10 cellular contexts compared by ENCODE assay signal in genomic region chr5:80686757-80687156, GRCh38. TPM values are rescaled to one million over a fixed set of nuclear protein-coding genes. Genes with fewer than 3 reads are reported as not detected.
A peak's percentile ranks its signal among the peaks of the same experiment; 100 is the strongest.
DNase-seq lines count a peak whose midpoint lies in the region; ATAC-seq and TF ChIP-seq lines count a peak whose summit lies in the region.
"Had no signal": no experiment of that assay in that cellular context is flagged by ENCODE, and none has a peak within 500 bp of the region (broad histone marks: within the 10 kb centered on the region; RNA-seq: fewer than 3 reads in every experiment).

No MANE protein-coding gene starts in this region.

- no peaks in the 10 kb centered on the region for H3K9me3 ChIP-seq in HEK293 (ENCODE audit: control insufficient read depth, insufficient read depth, low read depth, low read length)
- H3K9me3 ChIP-seq: upper lobe of left lung had no signal

- H3K4me3 ChIP-seq in HEK293 (ENCODE audit: low read depth, low read length): no peak overlapping the region
- H3K4me3 ChIP-seq: upper lobe of left lung had no signal

- no peaks in the 10 kb centered on the region for H3K4me1 ChIP-seq in HEK293 (ENCODE audit: control insufficient read depth, insufficient read depth, low read length)
- H3K4me1 ChIP-seq: upper lobe of left lung had no signal

- H3K27ac ChIP-seq in HEK293 (ENCODE audit: extremely low read depth, low read depth, low read length): no peak overlapping the region
- H3K27ac ChIP-seq: upper lobe of left lung had no signal

- CTCF ChIA-PET in HEK293 (lab: Yijun Ruan, JAX): interaction anchor here (0.6 to 2.9 kb wide), 12 partner anchors 10 to 1539 kb away, joined by 3 to 15 read pairs (median 4); no protein-coding TSS in a partner anchor

- peak; percentile 49 for ATAC-seq in left lobe of liver
- ATAC-seq in HG02610 (IDR thresholded peaks at IDR 0.05; ENCODE audit: unreplicated experiment): no peak

- intact Hi-C loops in head of caudate nucleus (cut with DNase I): no loop called here

- DNase-seq in AML-193 (lab: John Stamatoyannopoulos, UW) (peak; percentile 21 to 36), amniotic epithelial cell (ENCODE audit: low read depth) (peak; percentile 16), left lobe of liver (ENCODE audit: low spot score) (no peak), head of caudate nucleus (no peak), GOT3 (lab: John Stamatoyannopoulos, UW) (no peak)
- DNase-seq in stimulated activated CD4-positive, alpha-beta T cell treated with anti-CD3 and anti-CD28 coated beads, Interleukin-12 subunit alpha, Interleukin-12 subunit beta, amount 100 ng/mL, for 4 hours: no peak
- DNase-seq: occipital lobe, upper lobe of left lung had no signal

- H3K36me3 ChIP-seq in HEK293 (ENCODE audit: control insufficient read depth in 2 of 2, insufficient read depth in 1 of 2, low read length in 2 of 2): peaks cover 0 to 12% of the 10 kb centered on the region in 2 experiments; a peak in 2 of 3 replicates

- no peak for TF ChIP-seq CTCF in HEK293 (tag by site-specific recombination; IDR thresholded peaks at IDR 0.05)

- POLR2A ChIA-PET in HEK293 (lab: Yijun Ruan, JAX): no interaction called here

TF ChIP-seq in HEK293, 187 proteins besides CTCF, POLR2A, EP300 and RAD21:
- TF ChIP-seq ZNF654 (tag by site-specific recombination; IDR thresholded peaks at IDR 0.05; ENCODE audit: low read depth): peak; percentile 62
- no peak for TF ChIP-seq ZNF521 (tag by site-specific recombination; IDR thresholded peaks at IDR 0.05)

RNA-seq across cellular contexts. Expression of gene DHFR, which starts 32.0 kb away (rescaled TPM):
- total RNA-seq in left lobe of liver: 23.1 TPM

RNA-seq across cellular contexts. Expression of gene MSH3, which starts 32.3 kb away (rescaled TPM):
- 12.3 TPM for total RNA-seq in left lobe of liver

Comparison
In these comparisons a context has a peak if more than half of its experiments do, and no peak if none do; other contexts are left out.
1. DNase-seq: peak in AML-193 (2 of 2) and amniotic epithelial cell (single experiment); none in left lobe of liver (single experiment), head of caudate nucleus (0 of 42), stimulated activated CD4-positive, alpha-beta T cell treated with anti-CD3 and anti-CD28 coated beads, Interleukin-12 subunit alpha, Interleukin-12 subunit beta, amount 100 ng/mL, for 4 hours (single experiment) and GOT3 (single experiment).